1 cellular context compared by ENCODE assay signal in the genomic region with DNA sequence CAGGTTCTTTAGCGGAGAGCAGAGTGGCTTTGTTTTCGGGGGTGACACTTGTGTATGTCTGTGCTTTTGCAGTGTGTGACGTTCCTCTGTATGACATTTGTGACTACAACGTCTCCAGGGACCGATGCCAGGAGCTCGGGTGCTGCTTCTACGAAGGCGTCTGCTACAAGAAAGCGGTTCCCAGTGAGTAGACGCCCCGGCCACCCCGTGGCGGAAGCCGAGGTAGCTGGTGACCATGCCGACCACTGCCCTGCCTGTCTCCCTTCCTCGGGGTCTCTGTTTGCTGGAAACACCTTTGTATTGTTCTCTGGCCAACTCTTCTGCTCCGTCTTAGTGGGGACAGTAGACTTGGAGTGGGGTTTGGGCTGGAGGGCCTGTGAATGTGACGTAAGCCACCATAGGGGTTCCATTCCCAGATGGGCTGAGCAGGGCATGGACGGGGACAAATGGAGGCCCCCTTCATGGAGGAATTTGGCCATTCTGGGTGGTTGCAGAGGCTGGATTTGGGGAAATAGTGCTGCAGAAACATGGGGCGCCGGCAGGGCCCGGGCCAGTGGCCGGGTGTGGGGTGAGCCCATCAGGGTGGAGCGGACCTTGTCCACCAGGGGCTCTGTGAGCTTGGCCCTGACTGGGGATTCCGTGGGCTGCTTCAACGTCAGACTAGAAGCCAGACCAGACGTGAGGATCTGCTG.
TF ChIP-seq lines count a peak whose summit lies in the region.

No MANE protein-coding gene starts in this region.

TF ChIP-seq in GM23338, 12 proteins besides CTCF, POLR2A, EP300 and RAD21 (continued from another document):
- TF ChIP-seq, protein P1, sequence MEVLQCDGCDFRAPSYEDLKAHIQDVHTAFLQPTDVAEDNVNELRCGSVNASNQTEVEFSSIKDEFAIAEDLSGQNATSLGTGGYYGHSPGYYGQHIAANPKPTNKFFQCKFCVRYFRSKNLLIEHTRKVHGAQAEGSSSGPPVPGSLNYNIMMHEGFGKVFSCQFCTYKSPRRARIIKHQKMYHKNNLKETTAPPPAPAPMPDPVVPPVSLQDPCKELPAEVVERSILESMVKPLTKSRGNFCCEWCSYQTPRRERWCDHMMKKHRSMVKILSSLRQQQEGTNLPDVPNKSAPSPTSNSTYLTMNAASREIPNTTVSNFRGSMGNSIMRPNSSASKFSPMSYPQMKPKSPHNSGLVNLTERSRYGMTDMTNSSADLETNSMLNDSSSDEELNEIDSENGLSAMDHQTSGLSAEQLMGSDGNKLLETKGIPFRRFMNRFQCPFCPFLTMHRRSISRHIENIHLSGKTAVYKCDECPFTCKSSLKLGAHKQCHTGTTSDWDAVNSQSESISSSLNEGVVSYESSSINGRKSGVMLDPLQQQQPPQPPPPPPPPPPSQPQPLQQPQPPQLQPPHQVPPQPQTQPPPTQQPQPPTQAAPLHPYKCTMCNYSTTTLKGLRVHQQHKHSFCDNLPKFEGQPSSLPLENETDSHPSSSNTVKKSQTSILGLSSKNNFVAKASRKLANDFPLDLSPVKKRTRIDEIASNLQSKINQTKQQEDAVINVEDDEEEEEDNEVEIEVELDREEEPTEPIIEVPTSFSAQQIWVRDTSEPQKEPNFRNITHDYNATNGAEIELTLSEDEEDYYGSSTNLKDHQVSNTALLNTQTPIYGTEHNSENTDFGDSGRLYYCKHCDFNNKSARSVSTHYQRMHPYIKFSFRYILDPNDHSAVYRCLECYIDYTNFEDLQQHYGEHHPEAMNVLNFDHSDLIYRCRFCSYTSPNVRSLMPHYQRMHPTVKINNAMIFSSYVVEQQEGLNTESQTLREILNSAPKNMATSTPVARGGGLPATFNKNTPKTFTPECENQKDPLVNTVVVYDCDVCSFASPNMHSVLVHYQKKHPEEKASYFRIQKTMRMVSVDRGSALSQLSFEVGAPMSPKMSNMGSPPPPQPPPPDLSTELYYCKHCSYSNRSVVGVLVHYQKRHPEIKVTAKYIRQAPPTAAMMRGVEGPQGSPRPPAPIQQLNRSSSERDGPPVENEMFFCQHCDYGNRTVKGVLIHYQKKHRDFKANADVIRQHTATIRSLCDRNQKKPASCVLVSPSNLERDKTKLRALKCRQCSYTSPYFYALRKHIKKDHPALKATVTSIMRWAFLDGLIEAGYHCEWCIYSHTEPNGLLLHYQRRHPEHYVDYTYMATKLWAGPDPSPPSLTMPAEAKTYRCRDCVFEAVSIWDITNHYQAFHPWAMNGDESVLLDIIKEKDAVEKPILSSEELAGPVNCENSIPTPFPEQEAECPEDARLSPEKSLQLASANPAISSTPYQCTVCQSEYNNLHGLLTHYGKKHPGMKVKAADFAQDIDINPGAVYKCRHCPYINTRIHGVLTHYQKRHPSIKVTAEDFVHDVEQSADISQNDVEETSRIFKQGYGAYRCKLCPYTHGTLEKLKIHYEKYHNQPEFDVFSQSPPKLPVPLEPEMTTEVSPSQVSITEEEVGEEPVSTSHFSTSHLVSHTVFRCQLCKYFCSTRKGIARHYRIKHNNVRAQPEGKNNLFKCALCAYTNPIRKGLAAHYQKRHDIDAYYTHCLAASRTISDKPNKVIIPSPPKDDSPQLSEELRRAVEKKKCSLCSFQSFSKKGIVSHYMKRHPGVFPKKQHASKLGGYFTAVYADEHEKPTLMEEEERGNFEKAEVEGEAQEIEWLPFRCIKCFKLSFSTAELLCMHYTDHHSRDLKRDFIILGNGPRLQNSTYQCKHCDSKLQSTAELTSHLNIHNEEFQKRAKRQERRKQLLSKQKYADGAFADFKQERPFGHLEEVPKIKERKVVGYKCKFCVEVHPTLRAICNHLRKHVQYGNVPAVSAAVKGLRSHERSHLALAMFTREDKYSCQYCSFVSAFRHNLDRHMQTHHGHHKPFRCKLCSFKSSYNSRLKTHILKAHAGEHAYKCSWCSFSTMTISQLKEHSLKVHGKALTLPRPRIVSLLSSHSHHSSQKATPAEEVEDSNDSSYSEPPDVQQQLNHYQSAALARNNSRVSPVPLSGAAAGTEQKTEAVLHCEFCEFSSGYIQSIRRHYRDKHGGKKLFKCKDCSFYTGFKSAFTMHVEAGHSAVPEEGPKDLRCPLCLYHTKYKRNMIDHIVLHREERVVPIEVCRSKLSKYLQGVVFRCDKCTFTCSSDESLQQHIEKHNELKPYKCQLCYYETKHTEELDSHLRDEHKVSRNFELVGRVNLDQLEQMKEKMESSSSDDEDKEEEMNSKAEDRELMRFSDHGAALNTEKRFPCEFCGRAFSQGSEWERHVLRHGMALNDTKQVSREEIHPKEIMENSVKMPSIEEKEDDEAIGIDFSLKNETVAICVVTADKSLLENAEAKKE (CRISPR knock-in tag; IDR thresholded peaks at IDR 0.05) = no peak
- TF ChIP-seq CREB1 (CRISPR knock-in tag; IDR thresholded peaks at IDR 0.05; ENCODE audit: low read depth) = no peak
- TF ChIP-seq JUNB (IDR thresholded peaks at IDR 0.05; ENCODE audit: unreplicated experiment) = no peak
